Comparison of ENCODE assay signal across 1 cellular context in genomic region chr20:588932-589672, GRCh38.
TF ChIP-seq lines count a peak whose summit lies in the region.

No MANE protein-coding gene starts in this region.

TF ChIP-seq in H1, 55 proteins besides CTCF, POLR2A, EP300 and RAD21 (continued from another document):
- no peak for TF ChIP-seq SP4 (IDR thresholded peaks at IDR 0.05; ENCODE audit: low read length)
- TF ChIP-seq, protein P1, sequence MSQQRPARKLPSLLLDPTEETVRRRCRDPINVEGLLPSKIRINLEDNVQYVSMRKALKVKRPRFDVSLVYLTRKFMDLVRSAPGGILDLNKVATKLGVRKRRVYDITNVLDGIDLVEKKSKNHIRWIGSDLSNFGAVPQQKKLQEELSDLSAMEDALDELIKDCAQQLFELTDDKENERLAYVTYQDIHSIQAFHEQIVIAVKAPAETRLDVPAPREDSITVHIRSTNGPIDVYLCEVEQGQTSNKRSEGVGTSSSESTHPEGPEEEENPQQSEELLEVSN (IDR thresholded peaks at IDR 0.05): peak; percentile 70
- no peak for TF ChIP-seq HDAC2 (IDR thresholded peaks at IDR 0.05; ENCODE audit: borderline replicate concordance in 1 of 2, low read depth in 2 of 2, low read length in 2 of 2)
- TF ChIP-seq BRCA1 (IDR thresholded peaks at IDR 0.05; ENCODE audit: low read depth, low read length): no peak
TF ChIP-seq in H1: peak in this region for 3.
